ENCODE assay signal across 1 cellular context in genomic region chr21:30146558-30147282, GRCh38.
A peak's percentile ranks its signal among the peaks of the same experiment; 100 is the strongest.
TF ChIP-seq lines count a peak whose summit lies in the region.

No MANE protein-coding gene starts in this region.

TF ChIP-seq in K562, 482 proteins besides CTCF, POLR2A, EP300 and RAD21 (continued from another document):
- no peak for TF ChIP-seq CEBPG (CRISPR knock-in tag; IDR thresholded peaks at IDR 0.05)
- 0 out of 4 replicates have a peak, but pooled peaks of 1 of the 2 experiments have one; percentile 45 for TF ChIP-seq CEBPG (tag; conservative IDR thresholded peaks at IDR 0.05 in 1 of 2, IDR thresholded peaks at IDR 0.05 in 1 of 2)
- TF ChIP-seq PTBP1 (IDR thresholded peaks at IDR 0.05; ENCODE audit: low read depth, low read length) = no peak
